Comparison of ENCODE assay signal across 8 cellular contexts in genomic region chr12:106034316-106034715, GRCh38.
"Had no signal": no experiment of that assay in that cellular context is flagged by ENCODE, and none has a peak within 500 bp of the region (broad histone marks: within the 10 kb centered on the region; RNA-seq: fewer than 3 reads in every experiment).

No MANE protein-coding gene starts in this region.

- H2AFZ ChIP-seq: GM23338 had no signal

- H3K4me2 ChIP-seq: GM23338 had no signal

- FAIRE-seq: H1, H54, HepG2, K562 had no signal

- ATAC-seq: GM23338, HepG2, K562 had no signal

- H3K27ac ChIP-seq: HL-60 had no signal

- DNase-seq: H9, HCEC 1CT had no signal

- H3K4me3 ChIP-seq: GM23338, K562 had no signal
